Comparison of ENCODE assay signal across 1 cellular context in the genomic region with DNA sequence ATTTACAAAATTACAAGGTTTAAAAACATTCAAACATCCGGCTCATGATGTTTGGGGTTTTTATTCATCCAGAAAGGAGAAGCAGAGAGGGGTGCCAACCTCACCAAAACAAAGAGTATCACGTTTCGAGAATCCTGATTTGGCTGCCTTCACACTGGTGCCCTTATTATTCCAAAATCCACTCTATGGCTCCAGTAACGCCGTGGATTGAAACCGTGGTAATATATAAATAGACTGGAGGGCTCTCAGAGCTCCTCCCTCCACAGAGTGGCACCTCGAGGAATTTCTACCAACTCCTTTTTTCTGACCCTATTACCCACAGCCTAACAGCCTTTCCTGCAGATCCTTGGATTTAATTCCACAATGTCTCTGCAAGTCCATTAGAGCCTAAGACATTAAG.
TF ChIP-seq lines count a peak whose summit lies in the region.

No MANE protein-coding gene starts in this region.

TF ChIP-seq in WTC11, 78 proteins besides CTCF, POLR2A, EP300 and RAD21 (continued from another document):
- TF ChIP-seq KAT7 (CRISPR knock-in tag; IDR thresholded peaks at IDR 0.05; ENCODE audit: borderline replicate concordance), result no peak
- TF ChIP-seq, protein P1, sequence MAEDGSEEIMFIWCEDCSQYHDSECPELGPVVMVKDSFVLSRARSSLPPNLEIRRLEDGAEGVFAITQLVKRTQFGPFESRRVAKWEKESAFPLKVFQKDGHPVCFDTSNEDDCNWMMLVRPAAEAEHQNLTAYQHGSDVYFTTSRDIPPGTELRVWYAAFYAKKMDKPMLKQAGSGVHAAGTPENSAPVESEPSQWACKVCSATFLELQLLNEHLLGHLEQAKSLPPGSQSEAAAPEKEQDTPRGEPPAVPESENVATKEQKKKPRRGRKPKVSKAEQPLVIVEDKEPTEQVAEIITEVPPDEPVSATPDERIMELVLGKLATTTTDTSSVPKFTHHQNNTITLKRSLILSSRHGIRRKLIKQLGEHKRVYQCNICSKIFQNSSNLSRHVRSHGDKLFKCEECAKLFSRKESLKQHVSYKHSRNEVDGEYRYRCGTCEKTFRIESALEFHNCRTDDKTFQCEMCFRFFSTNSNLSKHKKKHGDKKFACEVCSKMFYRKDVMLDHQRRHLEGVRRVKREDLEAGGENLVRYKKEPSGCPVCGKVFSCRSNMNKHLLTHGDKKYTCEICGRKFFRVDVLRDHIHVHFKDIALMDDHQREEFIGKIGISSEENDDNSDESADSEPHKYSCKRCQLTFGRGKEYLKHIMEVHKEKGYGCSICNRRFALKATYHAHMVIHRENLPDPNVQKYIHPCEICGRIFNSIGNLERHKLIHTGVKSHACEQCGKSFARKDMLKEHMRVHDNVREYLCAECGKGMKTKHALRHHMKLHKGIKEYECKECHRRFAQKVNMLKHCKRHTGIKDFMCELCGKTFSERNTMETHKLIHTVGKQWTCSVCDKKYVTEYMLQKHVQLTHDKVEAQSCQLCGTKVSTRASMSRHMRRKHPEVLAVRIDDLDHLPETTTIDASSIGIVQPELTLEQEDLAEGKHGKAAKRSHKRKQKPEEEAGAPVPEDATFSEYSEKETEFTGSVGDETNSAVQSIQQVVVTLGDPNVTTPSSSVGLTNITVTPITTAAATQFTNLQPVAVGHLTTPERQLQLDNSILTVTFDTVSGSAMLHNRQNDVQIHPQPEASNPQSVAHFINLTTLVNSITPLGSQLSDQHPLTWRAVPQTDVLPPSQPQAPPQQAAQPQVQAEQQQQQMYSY (CRISPR knock-in tag; IDR thresholded peaks at IDR 0.05), result no peak
- TF ChIP-seq, protein P2, sequence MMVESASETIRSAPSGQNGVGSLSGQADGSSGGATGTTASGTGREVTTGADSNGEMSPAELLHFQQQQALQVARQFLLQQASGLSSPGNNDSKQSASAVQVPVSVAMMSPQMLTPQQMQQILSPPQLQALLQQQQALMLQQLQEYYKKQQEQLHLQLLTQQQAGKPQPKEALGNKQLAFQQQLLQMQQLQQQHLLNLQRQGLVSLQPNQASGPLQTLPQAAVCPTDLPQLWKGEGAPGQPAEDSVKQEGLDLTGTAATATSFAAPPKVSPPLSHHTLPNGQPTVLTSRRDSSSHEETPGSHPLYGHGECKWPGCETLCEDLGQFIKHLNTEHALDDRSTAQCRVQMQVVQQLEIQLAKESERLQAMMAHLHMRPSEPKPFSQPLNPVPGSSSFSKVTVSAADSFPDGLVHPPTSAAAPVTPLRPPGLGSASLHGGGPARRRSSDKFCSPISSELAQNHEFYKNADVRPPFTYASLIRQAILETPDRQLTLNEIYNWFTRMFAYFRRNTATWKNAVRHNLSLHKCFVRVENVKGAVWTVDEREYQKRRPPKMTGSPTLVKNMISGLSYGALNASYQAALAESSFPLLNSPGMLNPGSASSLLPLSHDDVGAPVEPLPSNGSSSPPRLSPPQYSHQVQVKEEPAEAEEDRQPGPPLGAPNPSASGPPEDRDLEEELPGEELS (CRISPR knock-in tag; IDR thresholded peaks at IDR 0.05), result no peak
- no peak for TF ChIP-seq ZNF232 (CRISPR knock-in tag; IDR thresholded peaks at IDR 0.05)
- TF ChIP-seq ZBTB43 (CRISPR knock-in tag; IDR thresholded peaks at IDR 0.05), result no peak
- TF ChIP-seq TEAD4 (CRISPR knock-in tag; IDR thresholded peaks at IDR 0.05), result no peak
- no peak for TF ChIP-seq JAZF1 (CRISPR knock-in tag; IDR thresholded peaks at IDR 0.05)
- TF ChIP-seq MYBL2 (CRISPR knock-in tag; IDR thresholded peaks at IDR 0.05), result no peak
- no peak for TF ChIP-seq CREB1 (CRISPR knock-in tag; IDR thresholded peaks at IDR 0.05)
- no peak for TF ChIP-seq SP1 (CRISPR knock-in tag; conservative IDR thresholded peaks at IDR 0.05)
- no peak for TF ChIP-seq E2F4 (CRISPR knock-in tag; IDR thresholded peaks at IDR 0.05; ENCODE audit: borderline replicate concordance, low read depth)
- TF ChIP-seq IRF2 (CRISPR knock-in tag; IDR thresholded peaks at IDR 0.05; ENCODE audit: borderline replicate concordance, low read depth), result no peak
- TF ChIP-seq ATF6 (CRISPR knock-in tag; IDR thresholded peaks at IDR 0.05), result no peak
- no peak for TF ChIP-seq ZNF219 (CRISPR knock-in tag; IDR thresholded peaks at IDR 0.05; ENCODE audit: borderline replicate concordance)
